ENCODE assay signal across 9 cellular contexts in the genomic region with DNA sequence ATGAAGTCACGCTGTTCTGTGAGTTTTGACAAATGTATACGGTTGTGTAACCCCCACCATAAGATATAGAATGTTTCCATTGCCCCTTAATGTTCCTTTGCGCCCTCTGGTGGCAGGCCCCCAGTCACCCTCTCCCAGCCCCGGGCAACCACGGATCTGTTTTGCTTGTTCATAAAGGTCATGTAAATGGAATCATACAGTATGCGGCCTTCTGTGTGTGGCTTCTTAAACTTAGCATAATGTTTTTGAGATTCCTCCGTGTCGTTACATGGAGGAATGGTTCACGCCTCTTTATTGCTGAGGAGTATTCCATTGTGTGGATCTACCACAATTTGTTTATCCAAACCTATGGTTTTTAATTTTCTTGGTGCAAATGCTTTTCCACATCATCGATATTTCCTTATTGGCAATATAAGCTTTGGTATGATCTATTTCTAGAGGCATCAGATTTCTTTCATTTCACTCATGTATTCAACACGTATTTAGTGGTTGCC. TPM values are rescaled to one million over a fixed set of nuclear protein-coding genes. Genes with fewer than 3 reads are reported as not detected.
DNase-seq lines count a peak whose midpoint lies in the region; ATAC-seq and TF ChIP-seq lines count a peak whose summit lies in the region.
"Had no signal": no experiment of that assay in that cellular context is flagged by ENCODE, and none has a peak within 500 bp of the region (broad histone marks: within the 10 kb centered on the region; RNA-seq: fewer than 3 reads in every experiment).

No MANE protein-coding gene starts in this region.

- 44 to 51% methylated on average over 11 of the region's 11 CpGs for WGBS in heart right ventricle, 2 donors
- 50% methylated on average over 11 of the region's 11 CpGs for WGBS in smooth muscle cell (ENCODE audit: low lambda C conversion rate)

- H3K27ac ChIP-seq in heart right ventricle: no peak overlapping the region
- no peak overlapping the region for H3K27ac ChIP-seq in smooth muscle cell (ENCODE audit: low read depth)
- H3K27ac ChIP-seq: skin epidermis had no signal

- H3K9me3 ChIP-seq in heart right ventricle: no peaks in the 10 kb centered on the region
- H3K9me3 ChIP-seq in smooth muscle cell (replicated peaks; ENCODE audit: low read depth): no peaks in the 10 kb centered on the region

- peaks cover 0 to 38% (median 0%) of the 10 kb centered on the region in 9 donors for H3K36me3 ChIP-seq in heart right ventricle
- no peaks in the 10 kb centered on the region for H3K36me3 ChIP-seq in smooth muscle cell (ENCODE audit: low read depth)

- peak; percentile 67 for DNase-seq in AG20443 (ENCODE audit: low spot score)
- DNase-seq in KG1 (lab: John Stamatoyannopoulos, UW): peak; percentile 47
- peak; percentile 33 for DNase-seq in SW480 (ENCODE audit: low spot score)
- peak; percentile 62 to 82 for DNase-seq in activated naive CD4-positive, alpha-beta T cell treated with anti-CD3 and anti-CD28 coated beads, Interleukin-2, amount 50 U/mL, for 72 hours (ENCODE audit: low spot score in 2 of 2)
- peak; percentile 67 to 74 for DNase-seq in heart right ventricle
- peak; percentile 25 for DNase-seq in smooth muscle cell (lab: John Stamatoyannopoulos, UW; ENCODE audit: unreplicated experiment)
- DNase-seq in kidney glomerular epithelial cell (lab: John Stamatoyannopoulos, UW): no peak

- no peak overlapping the region for H3K9ac ChIP-seq in smooth muscle cell (ENCODE audit: low read depth)

- no peaks in the 10 kb centered on the region for H4K20me1 ChIP-seq in smooth muscle cell (ENCODE audit: low read depth)

- H3K27me3 ChIP-seq in heart right ventricle: no peaks in the 10 kb centered on the region
- no peaks in the 10 kb centered on the region for H3K27me3 ChIP-seq in smooth muscle cell (ENCODE audit: low read depth)

- ATAC-seq in GM18909 (IDR thresholded peaks at IDR 0.05; ENCODE audit: poor library complexity, unreplicated experiment) (peak; percentile 66), heart right ventricle (peak in 7 of 8 donors; percentile 59 to 84 (median 77))
- peak; percentile 80 to 87 for ATAC-seq in activated naive CD4-positive, alpha-beta T cell treated with anti-CD3 and anti-CD28 coated beads, Interleukin-2, amount 50 U/mL, for 72 hours

- intact Hi-C loops in heart right ventricle (cut with DNase I): loop anchor here in 8 of 10 donors (1.0 to 10.0 kb wide), 7 partner anchors 175 to 635 kb away; partner anchors contain the start of gene ANKRD6 (in 6 of the 8)

- no peak overlapping the region for H3K4me2 ChIP-seq in smooth muscle cell

- no peaks in the 10 kb centered on the region for H3K9me3 Mint-ChIP-seq in activated naive CD4-positive, alpha-beta T cell treated with anti-CD3 and anti-CD28 coated beads, Interleukin-2, amount 50 U/mL, for 72 hours

- H3K27ac Mint-ChIP-seq in activated naive CD4-positive, alpha-beta T cell treated with anti-CD3 and anti-CD28 coated beads, Interleukin-2, amount 50 U/mL, for 72 hours: no peak overlapping the region

- H3K4me1 ChIP-seq in heart right ventricle (no peaks in the 10 kb centered on the region), smooth muscle cell (ENCODE audit: low read depth) (no peaks in the 10 kb centered on the region)

- H3F3A ChIP-seq in smooth muscle cell (ENCODE audit: low read depth): no peaks in the 10 kb centered on the region

- H2AFZ ChIP-seq in smooth muscle cell (ENCODE audit: low read depth): no peak overlapping the region

- H3K36me3 Mint-ChIP-seq in activated naive CD4-positive, alpha-beta T cell treated with anti-CD3 and anti-CD28 coated beads, Interleukin-2, amount 50 U/mL, for 72 hours: no peaks in the 10 kb centered on the region

- H3K79me2 ChIP-seq in smooth muscle cell (ENCODE audit: low read depth): no peaks in the 10 kb centered on the region

- TF ChIP-seq CTCF in heart right ventricle (IDR thresholded peaks at IDR 0.05): peak; percentile 61 to 91 (median 87)
- TF ChIP-seq CTCF in smooth muscle cell (IDR thresholded peaks at IDR 0.05; ENCODE audit: borderline replicate concordance, insufficient read depth, poor library complexity, severe bottlenecking): peak; percentile 95

- H3K4me3 ChIP-seq in heart right ventricle (no peak overlapping the region), smooth muscle cell (no peak overlapping the region)
- H3K4me3 ChIP-seq: skin epidermis had no signal

RNA-seq across cellular contexts. Expression of gene LYRM2, which starts 28.4 kb away (rescaled TPM):
- 10 to 100 TPM; 17.3 to 21.5 TPM for total RNA-seq in activated naive CD4-positive, alpha-beta T cell treated with anti-CD3 and anti-CD28 coated beads, Interleukin-2, amount 50 U/mL, for 72 hours
- total RNA-seq in heart right ventricle: 10 to 100 TPM; 36.2 to 58.2 (median 46.9) TPM
- polyA plus RNA-seq in heart right ventricle: 10 to 100 TPM; 10.9 to 16.4 TPM
- 17.9 and 21.9 TPM in 2 replicates for total RNA-seq in smooth muscle cell
- polyA plus RNA-seq in smooth muscle cell: 35.5 and 37.0 TPM in 2 replicates
